In genomic region chr2:147331790-147332419, GRCh38 we compare ENCODE assay signal across 9 cellular contexts.
DNase-seq lines count a peak whose midpoint lies in the region; ATAC-seq and TF ChIP-seq lines count a peak whose summit lies in the region.
"Had no signal": no experiment of that assay in that cellular context is flagged by ENCODE, and none has a peak within 500 bp of the region (broad histone marks: within the 10 kb centered on the region; RNA-seq: fewer than 3 reads in every experiment).

No MANE protein-coding gene starts in this region.

- no TSS peak for BruUV-seq in HCT116 (replicated peaks; lab: Mats Ljungman, UMichigan)

- H4K20me1 ChIP-seq in HCT116 (ENCODE audit: insufficient read depth): no peaks in the 10 kb centered on the region
- H4K20me1 ChIP-seq: BLaER1 treated with 17β-estradiol and CSF1 and Interleukin-3, amounts not matched to agents 10 nM and 100 nM had no signal

- no peaks in the 10 kb centered on the region for H3K9me2 ChIP-seq in HCT116 (ENCODE audit: insufficient read depth)

- RAD21 ChIA-PET in HCT116 (lab: Charles Lee; ENCODE audit: low non-redundant PET in 1 of 2, low total read pairs in 2 of 2, uncharacterized antibody in 2 of 2, unreplicated experiment in 2 of 2): interaction anchor here (0.9 to 1.4 kb wide), 3 partner anchors 249 to 579 kb away, joined by 3 to 6 read pairs (median 4); no protein-coding TSS in a partner anchor

- H3K36me3 ChIP-seq in HCT116 (ENCODE audit: control insufficient read depth in 1 of 2, insufficient read depth in 2 of 2, low read length in 2 of 2): no peaks in the 10 kb centered on the region
- no peaks in the 10 kb centered on the region for H3K36me3 ChIP-seq in lower lobe of right lung
- H3K36me3 ChIP-seq: BLaER1 treated with 17β-estradiol and CSF1 and Interleukin-3, amounts not matched to agents 10 nM and 100 nM had no signal

- H2AFZ ChIP-seq in HCT116 (ENCODE audit: low read depth, low read length, poor library complexity, severe bottlenecking): peak overlapping the region; percentile 14

- no peak overlapping the region for H3K4me3 ChIP-seq in HCT116 (replicated peaks in 1 of 2; ENCODE audit: low read depth in 1 of 2, low read length in 2 of 2)
- no peak overlapping the region for H3K4me3 ChIP-seq in lower lobe of right lung
- H3K4me3 ChIP-seq: BLaER1 treated with 17β-estradiol and CSF1 and Interleukin-3, amounts not matched to agents 10 nM and 100 nM had no signal

- CTCF ChIA-PET in HCT116 (lab: Charles Lee): interaction anchor here (0.7 to 3.6 kb wide), 17 partner anchors 9 to 598 kb away, joined by 3 to 19 read pairs (median 4); no protein-coding TSS in a partner anchor

- no peaks in the 10 kb centered on the region for H3K9me3 ChIP-seq in HCT116 (ENCODE audit: control insufficient read depth in 1 of 2, insufficient read depth in 1 of 2, low read depth in 1 of 2, low read length in 2 of 2)
- no peaks in the 10 kb centered on the region for H3K9me3 ChIP-seq in lower lobe of right lung
- H3K9me3 ChIP-seq: BLaER1 treated with 17β-estradiol and CSF1 and Interleukin-3, amounts not matched to agents 10 nM and 100 nM had no signal

- H3K79me2 ChIP-seq in HCT116 (ENCODE audit: insufficient read depth, low read length): no peaks in the 10 kb centered on the region

- DNase-seq in NCI-H510A treated with DMSO at 0.1 percent for 48 hours (lab: John Stamatoyannopoulos, UW) (peak; percentile 4), NCI-H510A (lab: John Stamatoyannopoulos, UW) (no peak), HCT116 (ENCODE audit: low read depth, low spot score) (peak; percentile 38), NCI-H226 (peak; percentile 22), amniotic epithelial cell (ENCODE audit: low read depth) (peak; percentile 63), lower lobe of right lung (no peak), GOT3 (lab: John Stamatoyannopoulos, UW) (no peak)
- no peak for DNase-seq in activated CD4-positive, CD25-positive, alpha-beta regulatory T cell treated with anti-CD3 and anti-CD28 coated beads, Interleukin-2, amount 50 U/mL, for 72 hours

- H3K9ac ChIP-seq in HCT116 (ENCODE audit: low read length): no peak overlapping the region
- H3K9ac ChIP-seq: BLaER1 treated with 17β-estradiol and CSF1 and Interleukin-3, amounts not matched to agents 10 nM and 100 nM had no signal

- H3K4me2 ChIP-seq in HCT116 (ENCODE audit: low read length): no peak overlapping the region
- H3K4me2 ChIP-seq: BLaER1 treated with 17β-estradiol and CSF1 and Interleukin-3, amounts not matched to agents 10 nM and 100 nM had no signal

- intact Hi-C loops in HCT116 (cut with micrococcal nuclease) (loop anchor here (1.0 to 5.0 kb wide), 5 partner anchors 249 to 597 kb away; no protein-coding TSS in a partner anchor), lower lobe of right lung (cut with DNase I) (no loop called here)

- TF ChIP-seq RAD21 in HCT116 (IDR thresholded peaks at IDR 0.05; ENCODE audit: low read depth): peak; percentile 74

- no peaks in the 10 kb centered on the region for H3K4me1 ChIP-seq in HCT116 (ENCODE audit: control insufficient read depth in 1 of 2, insufficient read depth in 2 of 2, low read length in 2 of 2)
- H3K4me1 ChIP-seq in lower lobe of right lung: no peaks in the 10 kb centered on the region

- ATAC-seq in HCT116 (peak; percentile 73), lower lobe of right lung (peak in 1 of 2 donors; percentile 29)

- POLR2A ChIA-PET in HCT116 (lab: Charles Lee): no interaction called here

- TF ChIP-seq CTCF in HCT116 (IDR thresholded peaks at IDR 0.05 in 2 of 3, conservative IDR thresholded peaks at IDR 0.05 in 1 of 3; ENCODE audit: borderline replicate concordance in 1 of 3, insufficient read depth in 1 of 3, low read depth in 2 of 3, low read length in 2 of 3) (peak; percentile 57 to 77 (median 59); a peak in 5 of 6 replicates), lower lobe of right lung (IDR thresholded peaks at IDR 0.05) (peak; percentile 48)

- no peak for TF ChIP-seq POLR2A in HCT116 (IDR thresholded peaks at IDR 0.05; ENCODE audit: borderline replicate concordance, extremely low read depth, insufficient read depth, insufficient read length)

- no peaks in the 10 kb centered on the region for H3K27me3 ChIP-seq in HCT116 (ENCODE audit: insufficient read depth, low read length)
- no peaks in the 10 kb centered on the region for H3K27me3 ChIP-seq in lower lobe of right lung (ENCODE audit: low read depth)
- H3K27me3 ChIP-seq: BLaER1 treated with 17β-estradiol and CSF1 and Interleukin-3, amounts not matched to agents 10 nM and 100 nM had no signal

- H3K27ac ChIP-seq in HCT116 (ENCODE audit: low read depth, low read length) (no peak overlapping the region), lower lobe of right lung (no peak overlapping the region)
- H3K27ac ChIP-seq: BLaER1 treated with 17β-estradiol and CSF1 and Interleukin-3, amounts not matched to agents 10 nM and 100 nM had no signal

TF ChIP-seq in HCT116, 20 proteins besides CTCF, POLR2A, EP300 and RAD21:
- no peak for TF ChIP-seq SIN3A (IDR thresholded peaks at IDR 0.05; ENCODE audit: low read depth)

Comparison
In these comparisons a context has a peak if more than half of its experiments do, and no peak if none do; other contexts are left out.
1. DNase-seq: peak in NCI-H510A treated with DMSO at 0.1 percent for 48 hours (single experiment), HCT116 (single experiment), NCI-H226 (single experiment) and amniotic epithelial cell (single experiment); none in NCI-H510A (single experiment), lower lobe of right lung (single experiment), GOT3 (single experiment) and activated CD4-positive, CD25-positive, alpha-beta regulatory T cell treated with anti-CD3 and anti-CD28 coated beads, Interleukin-2, amount 50 U/mL, for 72 hours (single experiment).